In the genomic region with DNA sequence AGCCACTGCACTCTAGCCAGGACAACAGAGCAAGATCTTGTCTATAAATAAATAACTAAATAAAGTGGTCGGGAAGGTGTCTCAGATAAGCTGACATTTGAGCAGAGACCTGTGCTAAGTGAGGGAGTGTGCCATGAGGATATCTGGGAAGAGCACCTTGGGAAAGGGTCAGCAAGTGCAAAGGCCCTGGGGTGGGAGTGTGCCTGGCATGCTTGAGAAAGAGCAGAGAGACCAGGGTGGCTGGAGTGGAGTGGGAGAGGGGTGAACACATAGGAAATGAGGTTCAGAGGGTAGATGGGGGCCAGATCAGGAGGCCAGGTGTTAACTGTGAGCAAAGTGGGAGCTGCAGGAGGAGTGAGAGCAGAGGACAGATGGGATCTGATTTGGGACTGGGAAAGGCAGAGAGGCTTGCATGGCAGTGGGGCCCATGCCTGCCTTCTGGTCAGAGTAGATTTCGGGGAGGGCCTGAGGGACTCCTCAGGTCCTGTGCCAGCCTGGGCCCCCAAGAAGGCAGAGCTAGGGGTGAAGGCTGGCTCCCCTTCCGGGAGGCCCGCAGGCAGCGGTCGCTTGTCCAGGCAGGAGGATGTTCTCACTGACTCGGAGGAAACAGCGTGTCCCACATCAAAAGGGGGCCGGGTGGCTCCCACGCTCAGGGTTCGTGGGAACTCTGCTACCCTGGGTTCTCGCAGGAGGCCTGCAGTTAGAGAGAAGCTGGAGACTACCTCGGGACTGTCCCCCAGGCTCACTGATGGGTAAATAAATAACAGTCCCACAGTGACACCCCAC, we compare ENCODE assay signal across 11 cellular contexts. TPM values are rescaled to one million over a fixed set of nuclear protein-coding genes. Genes with fewer than 3 reads are reported as not detected.
DNase-seq lines count a peak whose midpoint lies in the region; ATAC-seq and TF ChIP-seq lines count a peak whose summit lies in the region.
"Had no signal": no experiment of that assay in that cellular context is flagged by ENCODE, and none has a peak within 500 bp of the region (broad histone marks: within the 10 kb centered on the region; RNA-seq: fewer than 3 reads in every experiment).

No MANE protein-coding gene starts in this region.

- intact Hi-C loops in upper lobe of right lung (cut with DNase I) = no loop called here

- no peak overlapping the region for H3K9ac ChIP-seq in Karpas-422 (ENCODE audit: low read length)

- H3K27ac ChIP-seq in Karpas-422 (ENCODE audit: low read length) (peak overlapping the region; percentile 93), upper lobe of right lung (no peak overlapping the region)
- H3K27ac ChIP-seq: esophagus squamous epithelium had no signal

- H2AFZ ChIP-seq in Karpas-422 (ENCODE audit: low read length) = no peak overlapping the region

- H3K36me3 ChIP-seq in Karpas-422 (ENCODE audit: insufficient read depth, low read length) = peaks cover 67% of the 10 kb centered on the region
- H3K36me3 ChIP-seq in upper lobe of right lung = no peaks in the 10 kb centered on the region
- H3K36me3 ChIP-seq: esophagus squamous epithelium had no signal

- no peak overlapping the region for H3K4me2 ChIP-seq in Karpas-422 (ENCODE audit: low read depth, low read length, poor library complexity, severe bottlenecking)

- no peak for DNase-seq in Karpas-422
- peak; percentile 31 for DNase-seq in activated CD8-positive, alpha-beta memory T cell treated with anti-CD3 and anti-CD28 coated beads, Interleukin-2, amount 50 U/mL, for 24 hours (ENCODE audit: extremely low read depth)
- DNase-seq in immature natural killer cell = peak; percentile 34 to 51 (median 42)
- DNase-seq in stimulated activated naive CD4-positive, alpha-beta T cell (lab: John Stamatoyannopoulos, UW) = peak in 4 of 6 experiments; percentile 15 to 28 (median 20)
- DNase-seq in DMS153 (lab: John Stamatoyannopoulos, UW) = no peak
- no peak for DNase-seq in HCEC 1CT
- DNase-seq in omental fat pad (ENCODE audit: low spot score) = no peak
- no peak for DNase-seq in upper lobe of right lung
- DNase-seq: esophagus squamous epithelium, NCI-H1417 treated with DMSO at 0.1 percent for 48 hours had no signal

- H3K27ac Mint-ChIP-seq in immature natural killer cell = peak overlapping the region; percentile 65 to 90 (median 82)

- no peaks in the 10 kb centered on the region for H3K9me2 ChIP-seq in Karpas-422 (replicated peaks; ENCODE audit: insufficient read depth, low read length)

- H3K9me3 ChIP-seq in Karpas-422 (ENCODE audit: low read length) = no peaks in the 10 kb centered on the region
- H3K9me3 ChIP-seq in upper lobe of right lung = no peaks in the 10 kb centered on the region
- H3K9me3 ChIP-seq: esophagus squamous epithelium had no signal

- no peaks in the 10 kb centered on the region for H3K36me3 Mint-ChIP-seq in immature natural killer cell

- H3K27me3 Mint-ChIP-seq in immature natural killer cell (ENCODE audit: low read depth in 3 of 3) = peaks cover 2 to 6% (median 4%) of the 10 kb centered on the region in 3 donors

- no peak for ATAC-seq in omental fat pad (ENCODE audit: low FRiP score)
- ATAC-seq in upper lobe of right lung = no peak
- ATAC-seq: left colon had no signal

- H3K9me3 Mint-ChIP-seq in immature natural killer cell = no peaks in the 10 kb centered on the region

- no peak overlapping the region for H3K4me3 ChIP-seq in Karpas-422 (ENCODE audit: low read length)
- no peak overlapping the region for H3K4me3 ChIP-seq in upper lobe of right lung
- H3K4me3 ChIP-seq: esophagus squamous epithelium had no signal

- H3K27me3 ChIP-seq in Karpas-422 (ENCODE audit: low read length) (no peaks in the 10 kb centered on the region), upper lobe of right lung (peaks cover 7% of the 10 kb centered on the region)

- peaks cover 29% of the 10 kb centered on the region for H4K20me1 ChIP-seq in Karpas-422 (ENCODE audit: insufficient read depth, low read depth, low read length)

- peaks cover 83 to 86% of the 10 kb centered on the region in 2 donors for H3K4me1 Mint-ChIP-seq in immature natural killer cell

- H3K4me1 ChIP-seq in Karpas-422 (ENCODE audit: low read length) (peaks cover 71% of the 10 kb centered on the region), upper lobe of right lung (peaks cover 4% of the 10 kb centered on the region)

- peaks cover 30% of the 10 kb centered on the region for H3K79me2 ChIP-seq in Karpas-422 (ENCODE audit: low read length)

- TF ChIP-seq CTCF in omental fat pad (IDR thresholded peaks at IDR 0.05) = no peak
- no peak for TF ChIP-seq CTCF in upper lobe of right lung (IDR thresholded peaks at IDR 0.05)

- peak overlapping the region in 4 of 5 donors; percentile 61 to 70 (median 66) for H3K4me3 Mint-ChIP-seq in immature natural killer cell

RNA-seq across cellular contexts. Expression of a gene that starts 32.6 kb away (rescaled TPM):
- total RNA-seq in Karpas-422 (2014; rRNA removed; shearing (Covaris generic); ENCODE audit: low replicate concordance) = 227 and 481 TPM in 2 replicates
- polyA plus RNA-seq in immature natural killer cell = 1 to 10 TPM in 2 of 3 donors, not detected in 1; 1.1 to 2.1 TPM
- total RNA-seq in omental fat pad = 10 to 100 TPM; 30.1 to 80.9 (median 35.5) TPM
- 5.1 TPM for total RNA-seq in upper lobe of right lung

RNA-seq across cellular contexts. Expression of a gene that starts 46.4 kb away (rescaled TPM):
- 3.3 and 3.4 TPM in 2 replicates for total RNA-seq in Karpas-422 (2014; rRNA removed; shearing (Covaris generic); ENCODE audit: low replicate concordance)
- not detected for polyA plus RNA-seq in immature natural killer cell
- total RNA-seq in omental fat pad (not detected), upper lobe of right lung (0.26 TPM)

Comparison
In these comparisons a context has a peak if more than half of its experiments do, and no peak if none do; other contexts are left out.
1. DNase-seq: peak in activated CD8-positive, alpha-beta memory T cell treated with anti-CD3 and anti-CD28 coated beads, Interleukin-2, amount 50 U/mL, for 24 hours (single experiment), immature natural killer cell (3 of 3) and stimulated activated naive CD4-positive, alpha-beta T cell (4 of 6); none in Karpas-422 (single experiment), DMS153 (single experiment), HCEC 1CT (single experiment), omental fat pad (single experiment) and upper lobe of right lung (single experiment).